ENCODE assay signal across 21 cellular contexts in genomic region chr5:90866915-90867715, GRCh38.
DNase-seq lines count a peak whose midpoint lies in the region; ATAC-seq and TF ChIP-seq lines count a peak whose summit lies in the region.
"Had no signal": no experiment of that assay in that cellular context is flagged by ENCODE, and none has a peak within 500 bp of the region (broad histone marks: within the 10 kb centered on the region; RNA-seq: fewer than 3 reads in every experiment).

No MANE protein-coding gene starts in this region.

- H3K27me3 ChIP-seq in parathyroid adenoma (ENCODE audit: control insufficient read depth, insufficient read depth, low read length) = no peaks in the 10 kb centered on the region
- H3K27me3 ChIP-seq: BLaER1, heart left ventricle, upper lobe of right lung had no signal

- no peak overlapping the region for H3K4me3 ChIP-seq in parathyroid adenoma (ENCODE audit: low read depth, low read length)
- H3K4me3 ChIP-seq: BLaER1, esophagus muscularis mucosa, heart left ventricle, upper lobe of right lung had no signal

- CTCF ChIA-PET in WTC11 (lab: Charles Lee) = interaction anchor here (1.2 kb wide), 1 partner anchor 8 kb away, joined by 3 read pairs; no protein-coding TSS in a partner anchor
- CTCF ChIA-PET in activated naive CD4-positive, alpha-beta T cell treated with anti-CD3 and anti-CD28 coated beads for 36 hours (lab: Charles Lee) = interaction anchor here (0.6 to 3.5 kb wide), 6 partner anchors 65 to 553 kb away, joined by 3 to 34 read pairs (median 7); partner anchors contain the start of gene ARRDC3

- no peak for TF ChIP-seq CTCF in WTC11 (IDR thresholded peaks at IDR 0.05)
- TF ChIP-seq CTCF in parathyroid adenoma (IDR thresholded peaks at IDR 0.05) = no peak

- no peaks in the 10 kb centered on the region for H3K27me3 Mint-ChIP-seq in WTC11 (ENCODE audit: low read depth)
- peaks cover 7% of the 10 kb centered on the region for H3K27me3 Mint-ChIP-seq in activated naive CD4-positive, alpha-beta T cell treated with anti-CD3 and anti-CD28 coated beads for 36 hours (ENCODE audit: low read depth)

- no peak overlapping the region for H3K4me3 Mint-ChIP-seq in WTC11
- no peak overlapping the region for H3K4me3 Mint-ChIP-seq in activated naive CD4-positive, alpha-beta T cell treated with anti-CD3 and anti-CD28 coated beads for 36 hours
- H3K4me3 Mint-ChIP-seq: natural killer cell had no signal

- no peaks in the 10 kb centered on the region for H3K9me3 Mint-ChIP-seq in WTC11
- no peaks in the 10 kb centered on the region for H3K9me3 Mint-ChIP-seq in activated naive CD4-positive, alpha-beta T cell treated with anti-CD3 and anti-CD28 coated beads for 36 hours
- H3K9me3 Mint-ChIP-seq: natural killer cell had no signal

- H3K79me2 ChIP-seq in parathyroid adenoma = no peaks in the 10 kb centered on the region

- no peak overlapping the region for H3K27ac ChIP-seq in parathyroid adenoma
- H3K27ac ChIP-seq: BLaER1, esophagus muscularis mucosa, heart left ventricle, upper lobe of right lung had no signal

- no peaks in the 10 kb centered on the region for H3K4me1 ChIP-seq in parathyroid adenoma
- H3K4me1 ChIP-seq: BLaER1 had no signal

- POLR2A ChIA-PET in WTC11 (lab: Charles Lee) = no interaction called here

- H3K4me2 ChIP-seq in parathyroid adenoma (ENCODE audit: low read length) = peak overlapping the region; percentile 44
- H3K4me2 ChIP-seq: BLaER1 had no signal

- H3K36me3 Mint-ChIP-seq in WTC11 = peaks cover 4% of the 10 kb centered on the region
- H3K36me3 Mint-ChIP-seq in activated naive CD4-positive, alpha-beta T cell treated with anti-CD3 and anti-CD28 coated beads for 36 hours (ENCODE audit: low read depth) = no peaks in the 10 kb centered on the region
- H3K36me3 Mint-ChIP-seq: natural killer cell had no signal

- no peak overlapping the region for H3K27ac Mint-ChIP-seq in WTC11
- no peak overlapping the region for H3K27ac Mint-ChIP-seq in activated naive CD4-positive, alpha-beta T cell treated with anti-CD3 and anti-CD28 coated beads for 36 hours
- H3K27ac Mint-ChIP-seq: natural killer cell had no signal

- ATAC-seq in WTC11 = no peak
- no peak for ATAC-seq in HG03521 (IDR thresholded peaks at IDR 0.05; ENCODE audit: unreplicated experiment)

- no peak overlapping the region for H3K9ac ChIP-seq in parathyroid adenoma
- H3K9ac ChIP-seq: BLaER1 had no signal

- H2AFZ ChIP-seq in parathyroid adenoma = peak overlapping the region; percentile 9

- no peaks in the 10 kb centered on the region for H3K9me3 ChIP-seq in parathyroid adenoma (ENCODE audit: control insufficient read depth, low read length)
- H3K9me3 ChIP-seq: BLaER1, esophagus muscularis mucosa, heart left ventricle, upper lobe of right lung had no signal

- H3K36me3 ChIP-seq in parathyroid adenoma (ENCODE audit: control insufficient read depth, insufficient read depth, low read length) = no peaks in the 10 kb centered on the region
- H3K36me3 ChIP-seq: BLaER1, esophagus muscularis mucosa, heart left ventricle, upper lobe of right lung had no signal

- peak; percentile 23 for DNase-seq in GM04504 (ENCODE audit: low read depth)
- DNase-seq in WTC11 (ENCODE audit: low spot score) = no peak
- peak; percentile 61 for DNase-seq in islet precursor cell
- no peak for DNase-seq in activated naive CD4-positive, alpha-beta T cell treated with anti-CD3 and anti-CD28 coated beads for 36 hours
- DNase-seq in activated CD4-positive, alpha-beta T cell treated with anti-CD3 and anti-CD28 coated beads, Interleukin-2, amount 50 U/mL, for 48 hours = no peak
- DNase-seq in KG1 (lab: John Stamatoyannopoulos, UW) = no peak
- DNase-seq: activated CD4-positive, alpha-beta T cell treated with anti-CD3 and anti-CD28 coated beads, Interleukin-2, amount 50 U/mL, for 1 hour; activated gamma-delta T cell treated with Interleukin-2 at 50 U/mL for 16 hours; amniotic stem cell; effector CD4-positive, alpha-beta T cell; GF-D8; heart left ventricle; natural killer cell; NCI-H1048; posterior cingulate gyrus; stimulated activated CD4-positive, alpha-beta T cell treated with anti-CD3 and anti-CD28 coated beads, Interleukin-4, amount 100 ng/mL, for 4 hours; upper lobe of right lung had no signal

- H3K4me1 Mint-ChIP-seq in WTC11 = peaks cover 7% of the 10 kb centered on the region
- H3K4me1 Mint-ChIP-seq in activated naive CD4-positive, alpha-beta T cell treated with anti-CD3 and anti-CD28 coated beads for 36 hours (ENCODE audit: low read depth) = peaks cover 7% of the 10 kb centered on the region
- H3K4me1 Mint-ChIP-seq: natural killer cell had no signal

- intact Hi-C loops in activated naive CD4-positive, alpha-beta T cell treated with anti-CD3 and anti-CD28 coated beads for 36 hours (cut with micrococcal nuclease) = loop anchor here (1.0 to 2.0 kb wide), 5 partner anchors 66 to 552 kb away; no protein-coding TSS in a partner anchor

TF ChIP-seq in WTC11, 78 proteins besides CTCF, POLR2A, EP300 and RAD21:
- TF ChIP-seq GABPB1 (CRISPR knock-in tag; IDR thresholded peaks at IDR 0.05) (0 out of 2 replicates have a peak, but pooled peaks have one; percentile 23), ELF4 (CRISPR knock-in tag; IDR thresholded peaks at IDR 0.05; ENCODE audit: low read depth) (no peak)
TF ChIP-seq in WTC11: peak in this region for 1.

Comparison
In these comparisons a context has a peak if more than half of its experiments do, and no peak if none do; other contexts are left out.
1. DNase-seq: peak in GM04504 (single experiment) and islet precursor cell (single experiment); none in WTC11 (single experiment), activated naive CD4-positive, alpha-beta T cell treated with anti-CD3 and anti-CD28 coated beads for 36 hours (single experiment), activated CD4-positive, alpha-beta T cell treated with anti-CD3 and anti-CD28 coated beads, Interleukin-2, amount 50 U/mL, for 48 hours (0 of 2) and KG1 (single experiment).